In the genomic region with DNA sequence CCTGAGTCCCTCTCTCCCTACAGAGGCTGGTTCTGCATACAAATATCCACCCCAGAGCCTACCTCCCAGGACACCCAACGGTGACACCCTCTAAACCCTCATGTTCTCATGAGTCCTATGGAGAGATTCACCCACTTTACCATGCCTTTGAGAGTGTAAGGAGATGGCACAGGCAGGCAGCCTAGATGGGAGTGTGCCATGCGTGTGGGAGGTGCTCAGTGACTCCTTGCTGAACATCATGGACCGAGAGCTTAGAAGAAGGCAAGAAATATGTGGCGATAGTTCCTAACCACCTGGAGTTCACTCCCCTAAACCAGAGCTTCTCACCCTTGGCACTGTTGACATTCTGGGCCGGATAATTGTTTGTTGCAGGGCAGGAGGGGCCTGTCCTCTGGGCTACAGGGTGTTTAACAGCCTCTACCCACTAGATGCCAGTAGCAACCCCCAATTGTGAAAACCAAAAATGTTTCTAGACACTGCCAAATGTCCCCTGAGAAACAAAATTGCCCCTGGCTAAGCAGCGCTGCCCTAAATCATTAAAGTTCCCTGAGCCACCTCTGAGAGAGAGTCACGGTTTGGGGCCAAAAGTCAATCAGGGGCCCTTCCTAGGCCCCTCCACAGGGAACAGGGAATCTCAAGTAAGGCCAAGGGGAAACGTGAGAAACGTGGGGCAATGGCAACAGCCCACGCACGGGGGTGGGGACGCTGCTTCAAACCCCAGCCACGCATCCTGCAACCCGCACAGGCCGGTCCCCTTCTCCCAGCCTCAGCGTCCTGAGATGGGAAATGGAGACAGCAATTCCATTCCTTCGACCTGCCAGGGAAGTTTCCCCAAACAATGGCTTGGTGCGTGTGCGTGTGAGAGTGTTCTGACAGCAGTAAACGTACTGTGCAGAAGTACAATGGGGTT, we compare ENCODE assay signal across 10 cellular contexts.
A peak's percentile ranks its signal among the peaks of the same experiment; 100 is the strongest.
DNase-seq lines count a peak whose midpoint lies in the region; ATAC-seq and TF ChIP-seq lines count a peak whose summit lies in the region.
"Had no signal": no experiment of that assay in that cellular context is flagged by ENCODE, and none has a peak within 500 bp of the region (broad histone marks: within the 10 kb centered on the region; RNA-seq: fewer than 3 reads in every experiment).

No MANE protein-coding gene starts in this region.

- H3K4ac ChIP-seq in mesendoderm (ENCODE audit: low read depth, low read length) = no peak overlapping the region

- no peak for TF ChIP-seq POLR2A in esophagus squamous epithelium (IDR thresholded peaks at IDR 0.05)

- peak overlapping the region; percentile 82 for H3K9ac ChIP-seq in BLaER1
- no peak overlapping the region for H3K9ac ChIP-seq in mesendoderm (ENCODE audit: low read length)

- H3K79me2 ChIP-seq in mesendoderm (ENCODE audit: control insufficient read depth, insufficient read depth, low read length) = no peaks in the 10 kb centered on the region

- H3K4me2 ChIP-seq in BLaER1 (peak overlapping the region; percentile 94), mesendoderm (ENCODE audit: low read length) (no peak overlapping the region)

- no peaks in the 10 kb centered on the region for H3K27me3 ChIP-seq in BLaER1
- H3K27me3 ChIP-seq in RWPE2 (ENCODE audit: insufficient read depth, poor library complexity, severe bottlenecking) = peaks cover 38% of the 10 kb centered on the region
- H3K27me3 ChIP-seq in mesendoderm (ENCODE audit: insufficient read depth, low read length, poor library complexity) = no peaks in the 10 kb centered on the region
- peaks cover 0 to 11% (median 0%) of the 10 kb centered on the region in 4 donors for H3K27me3 ChIP-seq in esophagus squamous epithelium
- H3K27me3 ChIP-seq in MG63 = no peaks in the 10 kb centered on the region

- no peak overlapping the region for H3K56ac ChIP-seq in mesendoderm (ENCODE audit: low read length)

- H3K23ac ChIP-seq in mesendoderm (ENCODE audit: low read length) = no peak overlapping the region

- peak; percentile 15 for DNase-seq in GM12864 (ENCODE audit: low read depth)
- peak; percentile 28 for DNase-seq in RWPE2 (ENCODE audit: low spot score)
- peak; percentile 32 for DNase-seq in mesendoderm
- no peak for DNase-seq in A172 (ENCODE audit: low spot score)
- DNase-seq in esophagus squamous epithelium (lab: John Stamatoyannopoulos, UW) = no peak
- no peak for DNase-seq in MG63
- DNase-seq: NCI-H526 treated with DMSO at 0.1 percent for 48 hours had no signal

- H3K18ac ChIP-seq in mesendoderm (ENCODE audit: low read length) = no peak overlapping the region

- H3K36me3 ChIP-seq in BLaER1 (no peaks in the 10 kb centered on the region), RWPE2 (ENCODE audit: low read depth) (no peaks in the 10 kb centered on the region), mesendoderm (ENCODE audit: control insufficient read depth, insufficient read depth, low read length) (no peaks in the 10 kb centered on the region), esophagus squamous epithelium (no peaks in the 10 kb centered on the region), MG63 (no peaks in the 10 kb centered on the region)

- no peak for ATAC-seq in RWPE2 (ENCODE audit: low read depth)
- no peak for ATAC-seq in HG02870 (IDR thresholded peaks at IDR 0.05; ENCODE audit: unreplicated experiment)

- WGBS in mesendoderm (ENCODE audit: extremely low coverage, insufficient coverage, low lambda C conversion rate) = no CpG with 5 or more reads among the region's 20 CpGs
- 66 to 71% methylated on average over 7 to 15 of the region's 20 CpGs for WGBS in esophagus squamous epithelium, 2 donors

- peak overlapping the region; percentile 97 for H3K27ac ChIP-seq in BLaER1
- no peak overlapping the region for H3K27ac ChIP-seq in RWPE2 (ENCODE audit: poor library complexity, severe bottlenecking)
- no peak overlapping the region for H3K27ac ChIP-seq in mesendoderm (ENCODE audit: low read depth, low read length)
- no peak overlapping the region for H3K27ac ChIP-seq in esophagus squamous epithelium
- H3K27ac ChIP-seq: epithelial cell of prostate had no signal

- no peak overlapping the region for H4K5ac ChIP-seq in mesendoderm (ENCODE audit: low read length)

- no peaks in the 10 kb centered on the region for H3K79me1 ChIP-seq in mesendoderm (ENCODE audit: low read length)

- H3K4me1 ChIP-seq in BLaER1 = peaks cover 65% of the 10 kb centered on the region
- H3K4me1 ChIP-seq in RWPE2 (ENCODE audit: insufficient read depth, poor library complexity, severe bottlenecking) = no peaks in the 10 kb centered on the region
- H3K4me1 ChIP-seq in mesendoderm (ENCODE audit: control insufficient read depth, low read depth, low read length) = peaks cover 7% of the 10 kb centered on the region
- peaks cover 0 to 20% (median 0%) of the 10 kb centered on the region in 3 donors for H3K4me1 ChIP-seq in esophagus squamous epithelium

- no peak overlapping the region for H4K8ac ChIP-seq in mesendoderm (ENCODE audit: low read depth, low read length)

- peak overlapping the region; percentile 40 for H2AK5ac ChIP-seq in mesendoderm (ENCODE audit: low read length)

- no peak overlapping the region for H2BK5ac ChIP-seq in mesendoderm (ENCODE audit: low read length)

- TF ChIP-seq CTCF in GM12864 (IDR thresholded peaks at IDR 0.05; ENCODE audit: low read depth, low read length, missing control alignments) (peak; percentile 57), RWPE2 (IDR thresholded peaks at IDR 0.05; ENCODE audit: poor library complexity, severe bottlenecking) (no peak), esophagus squamous epithelium (IDR thresholded peaks at IDR 0.05) (no peak)

- H2BK15ac ChIP-seq in mesendoderm (replicated peaks; ENCODE audit: low read depth) = no peak overlapping the region

- H4K20me1 ChIP-seq in BLaER1 = no peaks in the 10 kb centered on the region

- intact Hi-C loops in esophagus squamous epithelium (cut with DNase I) = no loop called here

- no peak overlapping the region for H2BK120ac ChIP-seq in mesendoderm (ENCODE audit: low read depth, low read length)

- peak overlapping the region; percentile 55 for H3K4me3 ChIP-seq in BLaER1
- H3K4me3 ChIP-seq in GM12864 (ENCODE audit: low read depth, low read length) = no peak overlapping the region
- H3K4me3 ChIP-seq in RWPE2 (ENCODE audit: severe bottlenecking) = no peak overlapping the region
- H3K4me3 ChIP-seq in mesendoderm (ENCODE audit: low read length) = no peak overlapping the region
- no peak overlapping the region for H3K4me3 ChIP-seq in esophagus squamous epithelium
- H3K4me3 ChIP-seq in MG63 = no peak overlapping the region

- H3K9me3 ChIP-seq in BLaER1 = no peaks in the 10 kb centered on the region
- no peaks in the 10 kb centered on the region for H3K9me3 ChIP-seq in RWPE2 (ENCODE audit: severe bottlenecking)
- H3K9me3 ChIP-seq in esophagus squamous epithelium = no peaks in the 10 kb centered on the region
- H3K9me3 ChIP-seq in MG63 = no peaks in the 10 kb centered on the region

Comparison
In these comparisons a context has a peak if more than half of its experiments do, and no peak if none do; other contexts are left out.
1. DNase-seq: peak in GM12864 (single experiment), RWPE2 (single experiment) and mesendoderm (single experiment); none in A172 (single experiment), esophagus squamous epithelium (single experiment) and MG63 (single experiment).